Comparison of ENCODE assay signal across 2 cellular contexts in genomic region chr19:3310711-3311110, GRCh38.
"Had no signal": no experiment of that assay in that cellular context is flagged by ENCODE, and none has a peak within 500 bp of the region (broad histone marks: within the 10 kb centered on the region; RNA-seq: fewer than 3 reads in every experiment).

No MANE protein-coding gene starts in this region.

- ATAC-seq: GM12878 had no signal

- H3K4me3 ChIP-seq: GM12878 had no signal

- DNase-seq: GDM1 had no signal
